19 cellular contexts compared by ENCODE assay signal in genomic region chr6:87763901-87764300, GRCh38.
DNase-seq lines count a peak whose midpoint lies in the region; ATAC-seq, FAIRE-seq and TF ChIP-seq lines count a peak whose summit lies in the region.
"Had no signal": no experiment of that assay in that cellular context is flagged by ENCODE, and none has a peak within 500 bp of the region (broad histone marks: within the 10 kb centered on the region; RNA-seq: fewer than 3 reads in every experiment).

No MANE protein-coding gene starts in this region.

- H3K4me3 ChIP-seq in bronchial epithelial cell (ENCODE audit: low read depth, low read length) (no peak overlapping the region), prostate gland (no peak overlapping the region), HepG2 (replicated peaks in 1 of 3; ENCODE audit: insufficient read depth in 1 of 3, low read depth in 2 of 3, low read length in 3 of 3) (no peak overlapping the region), dorsolateral prefrontal cortex (no peak overlapping the region)

- FAIRE-seq in bronchial epithelial cell (lab: Jason Lieb, UNC), result no peak
- no peak for FAIRE-seq in HepG2 (lab: Jason Lieb, UNC)
- FAIRE-seq: D721Med, G401.6, GM12891 had no signal

- TF ChIP-seq POLR2A in prostate gland (IDR thresholded peaks at IDR 0.05) (no peak), HepG2 (IDR thresholded peaks at IDR 0.05; ENCODE audit: insufficient read depth in 1 of 2, low read depth in 2 of 2, low read length in 2 of 2) (no peak)

- intact Hi-C loops in activated naive CD4-positive, alpha-beta T cell treated with anti-CD3 and anti-CD28 coated beads for 36 hours (cut with micrococcal nuclease), result no loop called here
- intact Hi-C loops in prostate gland (cut with DNase I) (no loop called here), HepG2 (cut with micrococcal nuclease; ENCODE audit: unreplicated experiment) (no loop called here), dorsolateral prefrontal cortex (cut with DNase I) (no loop called here)

- no peak overlapping the region for H3K4me3 Mint-ChIP-seq in activated naive CD4-positive, alpha-beta T cell treated with anti-CD3 and anti-CD28 coated beads, Interleukin-2, amount 10 ng/mL, durations not matched to agents 7 days and 5 days
- H3K4me3 Mint-ChIP-seq in activated naive CD4-positive, alpha-beta T cell treated with anti-CD3 and anti-CD28 coated beads for 36 hours, result no peak overlapping the region
- H3K4me3 Mint-ChIP-seq in mesothelial cell of epicardium (no peak overlapping the region), chondrocyte (ENCODE audit: unreplicated experiment) (no peak overlapping the region)
- H3K4me3 Mint-ChIP-seq: CD8-positive, alpha-beta T cell; H9 had no signal

- no peak for TF ChIP-seq CTCF in bronchial epithelial cell (IDR thresholded peaks at IDR 0.05; ENCODE audit: insufficient read depth, low read length, severe bottlenecking)
- TF ChIP-seq CTCF in mesothelial cell of epicardium (IDR thresholded peaks at IDR 0.05; ENCODE audit: unreplicated experiment), result no peak
- no peak for TF ChIP-seq CTCF in prostate gland (IDR thresholded peaks at IDR 0.05)
- TF ChIP-seq CTCF in chondrocyte (IDR thresholded peaks at IDR 0.05), result no peak
- no peak for TF ChIP-seq CTCF in HepG2 (CRISPR knock-in tag; IDR thresholded peaks at IDR 0.05)
- no peak for TF ChIP-seq CTCF in dorsolateral prefrontal cortex (IDR thresholded peaks at IDR 0.05 in 54 of 56, conservative IDR thresholded peaks at IDR 0.05 in 2 of 56; ENCODE audit: low read depth in 1 of 56, partially characterized antibody in 56 of 56)

- TF ChIP-seq RAD21 in HepG2 (CRISPR knock-in tag; IDR thresholded peaks at IDR 0.05), result no peak

- no peak for DNase-seq in activated naive CD4-positive, alpha-beta T cell treated with anti-CD3 and anti-CD28 coated beads, Interleukin-2, amount 10 ng/mL, durations not matched to agents 7 days and 5 days
- no peak for DNase-seq in activated naive CD4-positive, alpha-beta T cell treated with anti-CD3 and anti-CD28 coated beads for 36 hours
- DNase-seq in bronchial epithelial cell (ENCODE audit: low read depth) (peak; percentile 88), mesothelial cell of epicardium (ENCODE audit: low spot score in 2 of 2, unreplicated experiment in 2 of 2) (no peak), prostate gland (ENCODE audit: low spot score) (peak; percentile 26), chondrocyte (ENCODE audit: low spot score) (no peak), HepG2 (ENCODE audit: low spot score) (no peak), dorsolateral prefrontal cortex (no peak)
- DNase-seq: CD8-positive, alpha-beta T cell; COR-L47; DMS153; DMS79 treated with DMSO at 0.1 percent for 48 hours; EL; GOT3; H9 had no signal

- TF ChIP-seq EP300 in HepG2 (IDR thresholded peaks at IDR 0.05; ENCODE audit: low read depth in 2 of 2, low read length in 2 of 2) (no peak), HepG2 (CRISPR knock-in tag; IDR thresholded peaks at IDR 0.05; ENCODE audit: borderline replicate concordance) (no peak)

- POLR2A ChIA-PET in HepG2 (lab: Yijun Ruan, JAX), result no interaction called here

- H3K36me3 ChIP-seq in bronchial epithelial cell (ENCODE audit: control insufficient read depth, insufficient read depth, low read length) (no peaks in the 10 kb centered on the region), prostate gland (no peaks in the 10 kb centered on the region), HepG2 (replicated peaks in 1 of 2; ENCODE audit: control insufficient read depth in 1 of 2, insufficient read depth in 2 of 2, low read length in 2 of 2) (no peaks in the 10 kb centered on the region)

- in situ Hi-C loops in HepG2 (cut with HindIII; ENCODE audit: extremely low pct_ligation_motif_present, low pct_unique_long_range_greater_than_20kb), result no loop called here

- H3K4me1 ChIP-seq in prostate gland (replicated peaks) (no peaks in the 10 kb centered on the region), HepG2 (ENCODE audit: insufficient read depth, low read length) (peaks cover 30% of the 10 kb centered on the region)

- no peaks in the 10 kb centered on the region for H3K9me3 ChIP-seq in prostate gland
- H3K9me3 ChIP-seq in HepG2 (ENCODE audit: low read length), result no peaks in the 10 kb centered on the region

- WGBS in prostate gland, result 59% methylated on average over 4 of the region's 4 CpGs
- 89% methylated on average over 4 of the region's 4 CpGs for WGBS in HepG2 (ENCODE audit: low lambda C conversion rate)

- no peak overlapping the region for H3K9ac ChIP-seq in HepG2 (ENCODE audit: insufficient read depth, low read depth, low read length)

- no peaks in the 10 kb centered on the region for H3K27me3 Mint-ChIP-seq in activated naive CD4-positive, alpha-beta T cell treated with anti-CD3 and anti-CD28 coated beads, Interleukin-2, amount 10 ng/mL, durations not matched to agents 7 days and 5 days
- no peaks in the 10 kb centered on the region for H3K27me3 Mint-ChIP-seq in activated naive CD4-positive, alpha-beta T cell treated with anti-CD3 and anti-CD28 coated beads for 36 hours (ENCODE audit: low read depth)
- no peaks in the 10 kb centered on the region for H3K27me3 Mint-ChIP-seq in mesothelial cell of epicardium (ENCODE audit: low read depth)
- no peaks in the 10 kb centered on the region for H3K27me3 Mint-ChIP-seq in chondrocyte (ENCODE audit: low read depth)

- no peaks in the 10 kb centered on the region for H3K36me3 Mint-ChIP-seq in activated naive CD4-positive, alpha-beta T cell treated with anti-CD3 and anti-CD28 coated beads, Interleukin-2, amount 10 ng/mL, durations not matched to agents 7 days and 5 days
- H3K36me3 Mint-ChIP-seq in activated naive CD4-positive, alpha-beta T cell treated with anti-CD3 and anti-CD28 coated beads for 36 hours (ENCODE audit: low read depth), result no peaks in the 10 kb centered on the region
- H3K36me3 Mint-ChIP-seq in mesothelial cell of epicardium (no peaks in the 10 kb centered on the region), chondrocyte (ENCODE audit: low read depth) (no peaks in the 10 kb centered on the region)
- H3K36me3 Mint-ChIP-seq: CD8-positive, alpha-beta T cell had no signal

- H4K20me1 ChIP-seq in HepG2 (ENCODE audit: insufficient read depth, low read length), result no peaks in the 10 kb centered on the region

- H3K27ac ChIP-seq in prostate gland (no peak overlapping the region), HepG2 (ENCODE audit: extremely low read length, insufficient read depth, low read length) (no peak overlapping the region), dorsolateral prefrontal cortex (no peak overlapping the region)
- H3K27ac ChIP-seq: 22Rv1 had no signal

- no peaks in the 10 kb centered on the region for H3K79me2 ChIP-seq in HepG2 (ENCODE audit: insufficient read depth, low read length)

- no peak overlapping the region for H2AFZ ChIP-seq in HepG2 (ENCODE audit: low read length)

- H3K4me2 ChIP-seq in HepG2 (ENCODE audit: low read depth, low read length), result no peak overlapping the region

- BruUV-seq in HepG2 (replicated peaks; lab: Mats Ljungman, UMichigan), result no TSS peak

- H3K27ac Mint-ChIP-seq in activated naive CD4-positive, alpha-beta T cell treated with anti-CD3 and anti-CD28 coated beads, Interleukin-2, amount 10 ng/mL, durations not matched to agents 7 days and 5 days, result peak overlapping the region; percentile 62
- H3K27ac Mint-ChIP-seq in activated naive CD4-positive, alpha-beta T cell treated with anti-CD3 and anti-CD28 coated beads for 36 hours, result no peak overlapping the region
- H3K27ac Mint-ChIP-seq in mesothelial cell of epicardium (peak overlapping the region; percentile 75), chondrocyte (ENCODE audit: unreplicated experiment) (no peak overlapping the region)
- H3K27ac Mint-ChIP-seq: CD8-positive, alpha-beta T cell had no signal

- CTCF ChIA-PET in activated naive CD4-positive, alpha-beta T cell treated with anti-CD3 and anti-CD28 coated beads, Interleukin-2, amount 10 ng/mL, durations not matched to agents 7 days and 5 days (lab: Charles Lee), result no interaction called here
- CTCF ChIA-PET in activated naive CD4-positive, alpha-beta T cell treated with anti-CD3 and anti-CD28 coated beads for 36 hours (lab: Charles Lee), result interaction anchor here (1.1 kb wide), 1 partner anchor 9 kb away, joined by 4 read pairs; no protein-coding TSS in a partner anchor
- CTCF ChIA-PET in HepG2 (lab: Yijun Ruan, JAX; ENCODE audit: low intra/inter-chr PET ratio, low total read pairs), result no interaction called here

- H3K27me3 ChIP-seq in bronchial epithelial cell (ENCODE audit: control insufficient read depth, insufficient read depth, low read length), result no peaks in the 10 kb centered on the region
- H3K27me3 ChIP-seq in prostate gland (replicated peaks; ENCODE audit: insufficient read depth), result no peaks in the 10 kb centered on the region
- H3K27me3 ChIP-seq in HepG2 (ENCODE audit: control insufficient read depth in 1 of 2, insufficient read depth in 2 of 2, low read length in 2 of 2), result no peaks in the 10 kb centered on the region
- H3K27me3 ChIP-seq in dorsolateral prefrontal cortex, result no peaks in the 10 kb centered on the region

- ATAC-seq in HepG2, result no peak
- ATAC-seq: CD8-positive, alpha-beta T cell had no signal

- H3K4me1 Mint-ChIP-seq in activated naive CD4-positive, alpha-beta T cell treated with anti-CD3 and anti-CD28 coated beads, Interleukin-2, amount 10 ng/mL, durations not matched to agents 7 days and 5 days, result no peaks in the 10 kb centered on the region
- H3K4me1 Mint-ChIP-seq in activated naive CD4-positive, alpha-beta T cell treated with anti-CD3 and anti-CD28 coated beads for 36 hours (ENCODE audit: low read depth), result no peaks in the 10 kb centered on the region
- H3K4me1 Mint-ChIP-seq in mesothelial cell of epicardium (peaks cover 43% of the 10 kb centered on the region), chondrocyte (ENCODE audit: low read depth) (no peaks in the 10 kb centered on the region)
- H3K4me1 Mint-ChIP-seq: H9 had no signal

- H3K9me3 Mint-ChIP-seq in activated naive CD4-positive, alpha-beta T cell treated with anti-CD3 and anti-CD28 coated beads, Interleukin-2, amount 10 ng/mL, durations not matched to agents 7 days and 5 days, result no peaks in the 10 kb centered on the region
- no peaks in the 10 kb centered on the region for H3K9me3 Mint-ChIP-seq in activated naive CD4-positive, alpha-beta T cell treated with anti-CD3 and anti-CD28 coated beads for 36 hours
- H3K9me3 Mint-ChIP-seq in mesothelial cell of epicardium (no peaks in the 10 kb centered on the region), chondrocyte (ENCODE audit: low read depth) (no peaks in the 10 kb centered on the region)
- H3K9me3 Mint-ChIP-seq: CD8-positive, alpha-beta T cell; H9 had no signal

TF ChIP-seq in HepG2, 621 proteins besides CTCF, POLR2A, EP300 and RAD21 (continues in another document):
- TF ChIP-seq ZNF569 (CRISPR knock-in tag; IDR thresholded peaks at IDR 0.05; ENCODE audit: borderline replicate concordance) (no peak), ZNF446 (CRISPR knock-in tag; IDR thresholded peaks at IDR 0.05) (no peak), FOSL2 (CRISPR knock-in tag; IDR thresholded peaks at IDR 0.05) (no peak)

Comparison
In these comparisons a context has a peak if more than half of its experiments do, and no peak if none do; other contexts are left out.
1. H3K27ac Mint-ChIP-seq: peak in activated naive CD4-positive, alpha-beta T cell treated with anti-CD3 and anti-CD28 coated beads, Interleukin-2, amount 10 ng/mL, durations not matched to agents 7 days and 5 days (single experiment) and mesothelial cell of epicardium (single experiment); none in activated naive CD4-positive, alpha-beta T cell treated with anti-CD3 and anti-CD28 coated beads for 36 hours (single experiment) and chondrocyte (single experiment).
2. DNase-seq: peak in bronchial epithelial cell (single experiment) and prostate gland (single experiment); none in activated naive CD4-positive, alpha-beta T cell treated with anti-CD3 and anti-CD28 coated beads, Interleukin-2, amount 10 ng/mL, durations not matched to agents 7 days and 5 days (single experiment), activated naive CD4-positive, alpha-beta T cell treated with anti-CD3 and anti-CD28 coated beads for 36 hours (single experiment), mesothelial cell of epicardium (0 of 2), chondrocyte (single experiment), HepG2 (single experiment) and dorsolateral prefrontal cortex (0 of 10).